In genomic region chr5:149581192-149581861, GRCh38 we compare ENCODE assay signal across 8 cellular contexts. TPM values are rescaled to one million over a fixed set of nuclear protein-coding genes. Genes with fewer than 3 reads are reported as not detected.
A peak's percentile ranks its signal among the peaks of the same experiment; 100 is the strongest.
DNase-seq lines count a peak whose midpoint lies in the region; TF ChIP-seq lines count a peak whose summit lies in the region.

A gene with protein sequence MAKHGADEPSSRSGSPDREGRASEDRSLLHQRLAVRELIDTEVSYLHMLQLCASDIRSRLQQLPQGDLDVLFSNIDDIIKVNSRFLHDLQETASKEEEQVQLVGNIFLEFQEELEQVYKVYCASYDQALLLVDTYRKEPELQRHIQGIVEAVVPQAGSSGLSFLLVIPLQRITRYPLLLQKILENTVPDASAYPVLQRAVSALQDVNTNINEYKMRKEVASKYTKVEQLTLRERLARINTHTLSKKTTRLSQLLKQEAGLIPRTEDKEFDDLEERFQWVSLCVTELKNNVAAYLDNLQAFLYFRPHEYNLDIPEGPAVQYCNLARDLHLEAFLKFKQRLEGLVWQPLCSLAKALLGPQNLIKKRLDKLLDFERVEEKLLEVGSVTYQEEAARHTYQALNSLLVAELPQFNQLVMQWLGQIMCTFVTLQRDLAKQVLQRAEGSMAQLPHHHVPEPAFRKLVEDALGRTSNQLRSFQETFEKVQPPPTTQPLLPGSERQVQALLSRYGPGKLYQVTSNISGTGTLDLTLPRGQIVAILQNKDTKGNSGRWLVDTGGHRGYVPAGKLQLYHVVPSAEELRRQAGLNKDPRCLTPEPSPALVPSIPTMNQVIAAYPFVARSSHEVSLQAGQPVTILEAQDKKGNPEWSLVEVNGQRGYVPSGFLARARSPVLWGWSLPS (plus strand): TSS chr5:149581498. CDS start chr5:149597770, 16,272 bp downstream.

- no peaks in the 10 kb centered on the region for H3K27me3 Mint-ChIP-seq in activated naive CD4-positive, alpha-beta T cell treated with anti-CD3 and anti-CD28 coated beads for 36 hours (ENCODE audit: low read depth)
- H3K27me3 Mint-ChIP-seq in neural progenitor cell (ENCODE audit: insufficient read depth, low read depth) = peaks cover 4% of the 10 kb centered on the region

- H3K9me2 ChIP-seq in OCI-LY1 (ENCODE audit: low read depth, low read length) = no peaks in the 10 kb centered on the region

- H3K4me1 ChIP-seq in OCI-LY1 (ENCODE audit: insufficient read depth, low read length, severe bottlenecking) = peaks cover 9% of the 10 kb centered on the region
- H3K4me1 ChIP-seq in neural progenitor cell = peaks cover 19% of the 10 kb centered on the region

- H3K27ac Mint-ChIP-seq in activated naive CD4-positive, alpha-beta T cell treated with anti-CD3 and anti-CD28 coated beads for 36 hours = peak within 1 kb of the TSS; percentile 24
- no peak within 1 kb of the TSS for H3K27ac Mint-ChIP-seq in neural progenitor cell

- H3K4me3 Mint-ChIP-seq in activated naive CD4-positive, alpha-beta T cell treated with anti-CD3 and anti-CD28 coated beads for 36 hours = peak within 1 kb of the TSS; percentile 73
- peak within 1 kb of the TSS; percentile 83 for H3K4me3 Mint-ChIP-seq in neural progenitor cell

- peaks cover 24% of the 10 kb centered on the region for H3K4me1 Mint-ChIP-seq in activated naive CD4-positive, alpha-beta T cell treated with anti-CD3 and anti-CD28 coated beads for 36 hours (ENCODE audit: low read depth)
- peaks cover 17% of the 10 kb centered on the region for H3K4me1 Mint-ChIP-seq in neural progenitor cell

- H3K4me2 ChIP-seq in OCI-LY1 (ENCODE audit: low read length) = peak within 1 kb of the TSS; percentile 70
- H3K4me2 ChIP-seq in neural progenitor cell = peak within 1 kb of the TSS; percentile 83

- no peaks in the 10 kb centered on the region for H3K36me3 Mint-ChIP-seq in activated naive CD4-positive, alpha-beta T cell treated with anti-CD3 and anti-CD28 coated beads for 36 hours (ENCODE audit: low read depth)
- H3K36me3 Mint-ChIP-seq in neural progenitor cell = no peaks in the 10 kb centered on the region

- H3K9me3 Mint-ChIP-seq in activated naive CD4-positive, alpha-beta T cell treated with anti-CD3 and anti-CD28 coated beads for 36 hours = no peaks in the 10 kb centered on the region
- no peaks in the 10 kb centered on the region for H3K9me3 Mint-ChIP-seq in neural progenitor cell

- H3K9me3 ChIP-seq in OCI-LY1 (ENCODE audit: low read length) (no peaks in the 10 kb centered on the region), neural progenitor cell (ENCODE audit: low read depth) (no peaks in the 10 kb centered on the region)

- no peaks in the 10 kb centered on the region for H3F3A ChIP-seq in OCI-LY1 (ENCODE audit: insufficient read depth, low read length)
- peaks cover 26% of the 10 kb centered on the region for H3F3A ChIP-seq in neural progenitor cell (ENCODE audit: low read depth)

- H3K79me2 ChIP-seq in OCI-LY1 (ENCODE audit: insufficient read depth, low read length) = no peaks in the 10 kb centered on the region
- no peaks in the 10 kb centered on the region for H3K79me2 ChIP-seq in neural progenitor cell (ENCODE audit: low read depth)

- H4K20me1 ChIP-seq in OCI-LY1 (ENCODE audit: insufficient read depth, low read length) (no peaks in the 10 kb centered on the region), neural progenitor cell (ENCODE audit: low read depth) (no peaks in the 10 kb centered on the region)

- CTCF ChIA-PET in activated naive CD4-positive, alpha-beta T cell treated with anti-CD3 and anti-CD28 coated beads for 36 hours (lab: Charles Lee) = interaction anchor here (0.6 to 1.5 kb wide), 9 partner anchors 12 to 210 kb away, joined by 3 to 5 read pairs (median 4); no protein-coding TSS in a partner anchor

- no peaks in the 10 kb centered on the region for H3K36me3 ChIP-seq in OCI-LY1 (ENCODE audit: insufficient read depth, low read length)
- H3K36me3 ChIP-seq in neural progenitor cell = no peaks in the 10 kb centered on the region

- H2AFZ ChIP-seq in OCI-LY1 (ENCODE audit: low read length) (no peak within 1 kb of the TSS), neural progenitor cell (replicated peaks) (peak within 1 kb of the TSS; percentile 95)

- TF ChIP-seq CTCF in OCI-LY1 (IDR thresholded peaks at IDR 0.05; ENCODE audit: low read length) = no peak
- no peak for TF ChIP-seq CTCF in neural progenitor cell (IDR thresholded peaks at IDR 0.05)

- H3K9ac ChIP-seq in OCI-LY1 (ENCODE audit: low read length) (peak within 1 kb of the TSS; percentile 15; the same call in 1 of the 2 replicates), neural progenitor cell (no peak within 1 kb of the TSS)

- H3K27ac ChIP-seq in OCI-LY1 (ENCODE audit: low read depth, low read length, poor library complexity, severe bottlenecking) (no peak within 1 kb of the TSS), neural progenitor cell (no peak within 1 kb of the TSS), substantia nigra (ENCODE audit: low read depth, low read length, poor library complexity, severe bottlenecking) (peak within 1 kb of the TSS; percentile 86)

- intact Hi-C loops in activated naive CD4-positive, alpha-beta T cell treated with anti-CD3 and anti-CD28 coated beads for 36 hours (cut with micrococcal nuclease) = no loop called here

- peaks cover 4% of the 10 kb centered on the region; the same call in 1 of the 2 replicates for H3K27me3 ChIP-seq in OCI-LY1 (ENCODE audit: insufficient read depth, low read length)
- H3K27me3 ChIP-seq in neural progenitor cell = peaks cover 42% of the 10 kb centered on the region

- H3K4me3 ChIP-seq in OCI-LY1 (ENCODE audit: low read depth, low read length, poor library complexity, severe bottlenecking) (peak within 1 kb of the TSS; percentile 55), neural progenitor cell (peak within 1 kb of the TSS; percentile 55)

- DNase-seq in DMS79 treated with DMSO at 0.1 percent for 48 hours (lab: John Stamatoyannopoulos, UW) (peak; percentile 28), DMS79 (lab: John Stamatoyannopoulos, UW) (no peak), globus pallidus (ENCODE audit: low spot score) (peak; percentile 87), neural progenitor cell (ENCODE audit: low spot score) (peak; percentile 63), substantia nigra (lab: John Stamatoyannopoulos, UW) (peak; percentile 13 to 99 (median 86)), NCI-H187 (lab: John Stamatoyannopoulos, UW) (no peak)
- peak; percentile 60 for DNase-seq in activated naive CD4-positive, alpha-beta T cell treated with anti-CD3 and anti-CD28 coated beads for 36 hours

RNA-seq across cellular contexts. Expression of the gene that starts here (rescaled TPM):
- total RNA-seq in activated naive CD4-positive, alpha-beta T cell treated with anti-CD3 and anti-CD28 coated beads for 36 hours = 1 to 10 TPM in 1 of 2 experiments, under 1 TPM in 1; 0.95 to 2.0 TPM
- 0.99 and 1.7 TPM in 2 replicates for total RNA-seq in neural progenitor cell (ENCODE audit: low replicate concordance)

Comparison
In these comparisons a context has a peak if more than half of its experiments do, and no peak if none do; other contexts are left out.
1. DNase-seq: peak in DMS79 treated with DMSO at 0.1 percent for 48 hours (single experiment), activated naive CD4-positive, alpha-beta T cell treated with anti-CD3 and anti-CD28 coated beads for 36 hours (single experiment), globus pallidus (single experiment), neural progenitor cell (single experiment) and substantia nigra (49 of 49); none in DMS79 (single experiment) and NCI-H187 (0 of 2).